In genomic region chr15:69602095-69602494, GRCh38 we compare ENCODE assay signal across 16 cellular contexts.
DNase-seq lines count a peak whose midpoint lies in the region; ATAC-seq and TF ChIP-seq lines count a peak whose summit lies in the region.
"Had no signal": no experiment of that assay in that cellular context is flagged by ENCODE, and none has a peak within 500 bp of the region (broad histone marks: within the 10 kb centered on the region; RNA-seq: fewer than 3 reads in every experiment).

No MANE protein-coding gene starts in this region.

- H3K9me3 Mint-ChIP-seq in activated T-helper 17 cell treated with anti-CD3 and anti-CD28 coated beads, Interleukin-2, amount 50 U/mL, for 72 hours = no peaks in the 10 kb centered on the region
- H3K9me3 Mint-ChIP-seq in neural crest cell = no peaks in the 10 kb centered on the region
- H3K9me3 Mint-ChIP-seq: H9 had no signal

- peak overlapping the region; percentile 96 for H3K27ac ChIP-seq in 22Rv1
- H3K27ac ChIP-seq: BLaER1 had no signal

- peak overlapping the region; percentile 6 for H3K27ac Mint-ChIP-seq in activated T-helper 17 cell treated with anti-CD3 and anti-CD28 coated beads, Interleukin-2, amount 50 U/mL, for 72 hours
- peak overlapping the region; percentile 55 for H3K27ac Mint-ChIP-seq in neural crest cell (ENCODE audit: unreplicated experiment)

- peaks cover 8% of the 10 kb centered on the region for H3K27me3 Mint-ChIP-seq in activated T-helper 17 cell treated with anti-CD3 and anti-CD28 coated beads, Interleukin-2, amount 50 U/mL, for 72 hours
- H3K27me3 Mint-ChIP-seq in neural crest cell (ENCODE audit: low read depth) = peaks cover 7% of the 10 kb centered on the region

- DNase-seq in activated CD8-positive, alpha-beta memory T cell treated with anti-CD3 and anti-CD28 coated beads for 24 hours = peak; percentile 37
- DNase-seq in activated CD8-positive, alpha-beta memory T cell treated with anti-CD3 and anti-CD28 coated beads, Interleukin-2, amount 50 U/mL, for 48 hours = no peak
- no peak for DNase-seq in neural crest cell (ENCODE audit: low read depth, low spot score)
- DNase-seq in NCI-H187 (lab: John Stamatoyannopoulos, UW) = no peak
- no peak for DNase-seq in NCI-H1436 treated with DMSO at 0.1 percent for 48 hours (lab: John Stamatoyannopoulos, UW)
- DNase-seq: 8988T; CD8-positive, alpha-beta memory T cell; COR-L47; DMS 273 treated with DMSO at 0.1 percent for 48 hours; DMS53; DND-41; EL; H9 had no signal

- no peak for ATAC-seq in activated T-helper 17 cell treated with anti-CD3 and anti-CD28 coated beads, Interleukin-2, amount 50 U/mL, for 72 hours (replicated peaks)

- no peaks in the 10 kb centered on the region for H3K36me3 Mint-ChIP-seq in activated T-helper 17 cell treated with anti-CD3 and anti-CD28 coated beads, Interleukin-2, amount 50 U/mL, for 72 hours (ENCODE audit: low read depth)
- H3K36me3 Mint-ChIP-seq in neural crest cell (ENCODE audit: low read depth) = no peaks in the 10 kb centered on the region

- peaks cover 15% of the 10 kb centered on the region for H3K4me1 Mint-ChIP-seq in activated T-helper 17 cell treated with anti-CD3 and anti-CD28 coated beads, Interleukin-2, amount 50 U/mL, for 72 hours
- H3K4me1 Mint-ChIP-seq in neural crest cell = no peaks in the 10 kb centered on the region

- no peak for TF ChIP-seq CTCF in 22Rv1 (IDR thresholded peaks at IDR 0.05)
- TF ChIP-seq CTCF in neural crest cell (conservative IDR thresholded peaks at IDR 0.05) = no peak

- no peak overlapping the region for H3K4me3 Mint-ChIP-seq in activated T-helper 17 cell treated with anti-CD3 and anti-CD28 coated beads, Interleukin-2, amount 50 U/mL, for 72 hours
- no peak overlapping the region for H3K4me3 Mint-ChIP-seq in neural crest cell
- H3K4me3 Mint-ChIP-seq: CD8-positive, alpha-beta memory T cell; H9 had no signal
